8 cellular contexts compared by ENCODE assay signal in genomic region chr1:169109561-169110134, GRCh38. TPM values are rescaled to one million over a fixed set of nuclear protein-coding genes. Genes with fewer than 3 reads are reported as not detected.
DNase-seq lines count a peak whose midpoint lies in the region; ATAC-seq, FAIRE-seq and TF ChIP-seq lines count a peak whose summit lies in the region.

No MANE protein-coding gene starts in this region.

- no peak overlapping the region for H3K4me3 Mint-ChIP-seq in endothelial cell (ENCODE audit: unreplicated experiment)

- peak; percentile 91 for DNase-seq in A172 (ENCODE audit: low spot score)
- DNase-seq in H54 (ENCODE audit: insufficient read length, low spot score): peak; percentile 55
- peak; percentile 62 for DNase-seq in RWPE1 (ENCODE audit: low spot score)
- DNase-seq in endothelial cell (ENCODE audit: low spot score): no peak
- peak; percentile 85 for DNase-seq in mucosa of gallbladder (ENCODE audit: low spot score)
- DNase-seq in OCI-M2 (lab: John Stamatoyannopoulos, UW; ENCODE audit: unreplicated experiment): no peak

- H3K9me3 Mint-ChIP-seq in endothelial cell (ENCODE audit: unreplicated experiment): no peaks in the 10 kb centered on the region

- no peak for TF ChIP-seq POLR2A in H54 (IDR thresholded peaks at IDR 0.05; ENCODE audit: low read depth, low read length)

- H3K36me3 Mint-ChIP-seq in endothelial cell (ENCODE audit: low read depth, unreplicated experiment): peaks cover under 1% of the 10 kb centered on the region

- peak overlapping the region; percentile 84 for H3K27ac Mint-ChIP-seq in endothelial cell (ENCODE audit: unreplicated experiment)

- TF ChIP-seq CTCF in RWPE1 (conservative IDR thresholded peaks at IDR 0.05; ENCODE audit: low read depth) (no peak), endothelial cell (IDR thresholded peaks at IDR 0.05; ENCODE audit: unreplicated experiment) (no peak)

- FAIRE-seq in H54 (lab: Jason Lieb, UNC): no peak

- CTCF ChIA-PET in RWPE1 (lab: Yijun Ruan, JAX): interaction anchor here (0.6 to 1.3 kb wide), 5 partner anchors 9 to 460 kb away, joined by 3 to 4 read pairs (median 4); no protein-coding TSS in a partner anchor

- ATAC-seq in HG02981 (IDR thresholded peaks at IDR 0.05; ENCODE audit: unreplicated experiment) (no peak), GM18502 (IDR thresholded peaks at IDR 0.05; ENCODE audit: poor library complexity, unreplicated experiment) (no peak)

- peaks cover 26% of the 10 kb centered on the region for H3K4me1 Mint-ChIP-seq in endothelial cell (ENCODE audit: unreplicated experiment)

- H3K27ac ChIP-seq in RWPE1: peak overlapping the region; percentile 90

- POLR2A ChIA-PET in RWPE1 (lab: Yijun Ruan, JAX; ENCODE audit: low non-redundant PET): no interaction called here

- peaks cover 6% of the 10 kb centered on the region for H3K27me3 Mint-ChIP-seq in endothelial cell (ENCODE audit: unreplicated experiment)

RNA-seq across cellular contexts. Expression of gene ATP1B1, which starts 3.2 kb away (rescaled TPM):
- total RNA-seq in A172 (2014; rRNA removed; shearing (Covaris generic)): 44.8 and 60.1 TPM in 2 replicates
- total RNA-seq in endothelial cell (ENCODE audit: unreplicated experiment) (6.0 TPM), mucosa of gallbladder (739 TPM)

Comparison
In these comparisons a context has a peak if more than half of its experiments do, and no peak if none do; other contexts are left out.
1. DNase-seq: peak in A172 (single experiment), H54 (single experiment), RWPE1 (single experiment) and mucosa of gallbladder (single experiment); none in endothelial cell (single experiment) and OCI-M2 (single experiment).
2. RNA of gene ATP1B1, which starts 3.2 kb away (total RNA-seq): 739 TPM in mucosa of gallbladder (single experiment); 44.8 to 60.1 TPM in A172 and 6.0 TPM in endothelial cell (single experiment); every median in the first group is over 10 times any median in the second.